13 cellular contexts compared by ENCODE assay signal in the genomic region with DNA sequence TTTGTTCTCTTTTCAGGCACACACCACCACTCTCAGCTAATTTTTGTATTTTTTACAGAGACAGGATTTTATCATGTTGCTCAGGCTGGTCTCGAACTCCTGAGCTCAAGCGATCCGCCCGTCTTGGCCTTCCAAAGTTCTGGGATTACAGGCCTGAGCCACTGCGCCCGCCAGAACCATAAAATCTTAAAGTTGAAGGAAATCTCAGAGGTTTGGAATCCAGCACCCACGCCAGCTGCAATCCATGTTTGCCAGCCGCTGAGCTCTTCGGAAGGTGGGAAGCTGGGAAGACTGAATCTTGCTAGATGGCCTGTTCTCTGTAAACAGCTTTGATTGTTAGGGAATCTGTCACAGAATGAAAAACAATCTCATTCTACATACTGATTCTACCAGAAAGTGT. TPM values are rescaled to one million over a fixed set of nuclear protein-coding genes. Genes with fewer than 3 reads are reported as not detected.
DNase-seq lines count a peak whose midpoint lies in the region; ATAC-seq and TF ChIP-seq lines count a peak whose summit lies in the region.
"Had no signal": no experiment of that assay in that cellular context is flagged by ENCODE, and none has a peak within 500 bp of the region (broad histone marks: within the 10 kb centered on the region; RNA-seq: fewer than 3 reads in every experiment).

No MANE protein-coding gene starts in this region.

- POLR2A ChIA-PET in PC-3 (lab: Charles Lee; ENCODE audit: unreplicated experiment): no interaction called here

- intact Hi-C loops in right cardiac atrium (cut with DNase I): no loop called here
- intact Hi-C loops in cardiac septum (cut with DNase I): no loop called here
- intact Hi-C loops in sigmoid colon (cut with DNase I): loop anchor here (5.0 kb wide), 1 partner anchor 37 kb away; a partner anchor contains a TSS
- intact Hi-C loops in PC-3 (cut with micrococcal nuclease): no loop called here

- peaks cover 5% of the 10 kb centered on the region; the same call in 1 of the 2 replicates for H4K20me1 ChIP-seq in PC-3 (ENCODE audit: low read length)

- H3K4me3 ChIP-seq in right cardiac atrium (ENCODE audit: low read length) (no peak overlapping the region), fibroblast of villous mesenchyme (ENCODE audit: low read depth, low read length) (no peak overlapping the region), sigmoid colon (no peak overlapping the region), HAP-1 (no peak overlapping the region), PC-3 (ENCODE audit: low read length) (no peak overlapping the region)

- TF ChIP-seq CTCF in fibroblast of villous mesenchyme (IDR thresholded peaks at IDR 0.05; ENCODE audit: insufficient read depth, low read depth, low read length) (no peak), sigmoid colon (IDR thresholded peaks at IDR 0.05) (no peak), PC-3 (conservative IDR thresholded peaks at IDR 0.05; ENCODE audit: low read depth, low read length) (no peak)

- no peak for ATAC-seq in right cardiac atrium
- ATAC-seq in HG03521 (IDR thresholded peaks at IDR 0.05; ENCODE audit: unreplicated experiment): no peak
- ATAC-seq in PC-3: no peak

- H3K27ac ChIP-seq in right cardiac atrium (ENCODE audit: low read length) (no peak overlapping the region), sigmoid colon (peak overlapping the region in 3 of 4 donors; percentile 72 to 79 (median 77)), PC-3 (ENCODE audit: low read length) (no peak overlapping the region)

- H3K36me3 ChIP-seq in sigmoid colon (no peaks in the 10 kb centered on the region), HAP-1 (replicated peaks) (no peaks in the 10 kb centered on the region), PC-3 (ENCODE audit: low read depth, low read length) (no peaks in the 10 kb centered on the region)

- H3K9me3 ChIP-seq in right cardiac atrium (ENCODE audit: control insufficient read depth, low read length) (no peaks in the 10 kb centered on the region), sigmoid colon (no peaks in the 10 kb centered on the region), HAP-1 (no peaks in the 10 kb centered on the region), PC-3 (ENCODE audit: low read length) (no peaks in the 10 kb centered on the region)
- H3K9me3 ChIP-seq: Caco-2 had no signal

- no peaks in the 10 kb centered on the region for H3K9me2 ChIP-seq in PC-3 (replicated peaks; ENCODE audit: low read length)

- H2AFZ ChIP-seq in PC-3 (ENCODE audit: low read length): no peak overlapping the region

- WGBS in right cardiac atrium: 77% methylated on average over 9 of the region's 9 CpGs
- 67 to 69% methylated on average over 9 of the region's 9 CpGs for WGBS in sigmoid colon, 2 donors

- in situ Hi-C loops in HAP-1 (cut with MboI; ENCODE audit: low sequenced_read_pairs): no loop called here

- H3K79me2 ChIP-seq in PC-3 (ENCODE audit: low read length): peaks cover 57% of the 10 kb centered on the region

- TF ChIP-seq POLR2A in sigmoid colon (IDR thresholded peaks at IDR 0.05): no peak

- BruUV-seq in PC-3 (replicated peaks; lab: Mats Ljungman, UMichigan): no TSS peak

- TF ChIP-seq EP300 in sigmoid colon (IDR thresholded peaks at IDR 0.05): no peak

- no peak overlapping the region for H3K4me2 ChIP-seq in PC-3 (ENCODE audit: low read length)

- H3K27me3 ChIP-seq in right cardiac atrium (ENCODE audit: control insufficient read depth, insufficient read depth): no peaks in the 10 kb centered on the region
- no peaks in the 10 kb centered on the region for H3K27me3 ChIP-seq in sigmoid colon
- no peaks in the 10 kb centered on the region for H3K27me3 ChIP-seq in HAP-1 (ENCODE audit: low read depth)
- no peaks in the 10 kb centered on the region for H3K27me3 ChIP-seq in PC-3 (ENCODE audit: low read length)

- H3K4me1 ChIP-seq in right cardiac atrium (ENCODE audit: control insufficient read depth, insufficient read depth, low read length) (no peaks in the 10 kb centered on the region), sigmoid colon (peaks cover 0 to 43% (median 34%) of the 10 kb centered on the region in 4 donors), HAP-1 (no peaks in the 10 kb centered on the region; the same call in 1 of the 2 replicates), PC-3 (ENCODE audit: insufficient read depth, low read length) (peaks cover 21% of the 10 kb centered on the region)
- H3K4me1 ChIP-seq: Caco-2 had no signal

- CTCF ChIA-PET in PC-3 (lab: Charles Lee): no interaction called here

- DNase-seq in right cardiac atrium (peak in 2 of 3 donors; percentile 55 to 64), cardiac septum (ENCODE audit: low spot score) (no peak), fibroblast of villous mesenchyme (ENCODE audit: low read depth) (peak; percentile 73), sigmoid colon (peak; percentile 85), HAP-1 (ENCODE audit: low spot score in 2 of 2) (no peak), PC-3 (no peak)
- no peak for DNase-seq in central memory CD4-positive, alpha-beta T cell
- DNase-seq: 8988T, Caco-2, NCI-H1436 treated with DMSO at 0.1 percent for 48 hours, NCI-H2081 treated with DMSO at 0.1 percent for 48 hours, NCI-H69 had no signal

- H3K9ac ChIP-seq in PC-3 (ENCODE audit: low read length): no peak overlapping the region

- no peaks in the 10 kb centered on the region for H3F3A ChIP-seq in PC-3 (ENCODE audit: low read length, unreplicated experiment)

RNA-seq across cellular contexts. Expression of a gene that starts 38.5 kb away (rescaled TPM):
- 10 to 100 TPM in 2 of 4 donors, 1 to 10 TPM in 2; 8.8 to 10.6 (median 9.6) TPM for total RNA-seq in right cardiac atrium
- polyA plus RNA-seq in right cardiac atrium: 8.7 TPM
- total RNA-seq in cardiac septum: 8.0 TPM
- 17.7 and 19.9 TPM in 2 replicates for total RNA-seq in fibroblast of villous mesenchyme
- 10 to 100 TPM; 16.1 to 29.4 (median 21.7) TPM for total RNA-seq in sigmoid colon
- 10 to 100 TPM; 15.6 to 20.6 (median 18.1) TPM for polyA plus RNA-seq in sigmoid colon
- total RNA-seq in PC-3 (2014; rRNA removed): 43.0 and 52.6 TPM in 2 replicates

Comparison
In these comparisons a context has a peak if more than half of its experiments do, and no peak if none do; other contexts are left out.
1. DNase-seq: peak in right cardiac atrium (2 of 3), fibroblast of villous mesenchyme (single experiment) and sigmoid colon (single experiment); none in cardiac septum (single experiment), central memory CD4-positive, alpha-beta T cell (single experiment), HAP-1 (0 of 2) and PC-3 (single experiment).
2. H3K27ac ChIP-seq: peak in sigmoid colon (3 of 4); none in right cardiac atrium (single experiment) and PC-3 (single experiment).